Comparison of ENCODE assay signal across 19 cellular contexts in genomic region chr3:165355316-165355715, GRCh38.
"Had no signal": no experiment of that assay in that cellular context is flagged by ENCODE, and none has a peak within 500 bp of the region (broad histone marks: within the 10 kb centered on the region; RNA-seq: fewer than 3 reads in every experiment).

No MANE protein-coding gene starts in this region.

- H3K27me3 ChIP-seq: Peyer's patch, SJCRH30 had no signal

- H3K36me3 ChIP-seq: Peyer's patch, SJCRH30 had no signal

- H3K9ac ChIP-seq: KMS-11 had no signal

- H3K4me3 ChIP-seq: K562, Peyer's patch, SJCRH30 had no signal

- H3K27ac ChIP-seq: HL-60, KMS-11, Peyer's patch, SJCRH30 had no signal

- H3K4me1 ChIP-seq: Peyer's patch, SJCRH30 had no signal

- DNase-seq: Kasumi-1, MM.1S, NCI-H1092 treated with DMSO at 0.1 percent for 48 hours, NCI-H1436, NCI-H187, NCI-H2029, NCI-H2107, NCI-H2227 treated with DMSO at 0.1 percent for 48 hours, NCI-H524, NCI-H526 treated with DMSO at 0.1 percent for 48 hours, NCI-H748 treated with DMSO at 0.1 percent for 48 hours, Peyer's patch, SHP77 treated with DMSO at 0.1 percent for 48 hours, SJCRH30, T-helper 2 cell had no signal

- H3K4me2 ChIP-seq: KMS-11 had no signal

- H3K9me3 ChIP-seq: Peyer's patch, SJCRH30 had no signal

- ATAC-seq: K562, Right ventricle myocardium inferior had no signal
